Comparison of ENCODE assay signal across 8 cellular contexts in the genomic region with DNA sequence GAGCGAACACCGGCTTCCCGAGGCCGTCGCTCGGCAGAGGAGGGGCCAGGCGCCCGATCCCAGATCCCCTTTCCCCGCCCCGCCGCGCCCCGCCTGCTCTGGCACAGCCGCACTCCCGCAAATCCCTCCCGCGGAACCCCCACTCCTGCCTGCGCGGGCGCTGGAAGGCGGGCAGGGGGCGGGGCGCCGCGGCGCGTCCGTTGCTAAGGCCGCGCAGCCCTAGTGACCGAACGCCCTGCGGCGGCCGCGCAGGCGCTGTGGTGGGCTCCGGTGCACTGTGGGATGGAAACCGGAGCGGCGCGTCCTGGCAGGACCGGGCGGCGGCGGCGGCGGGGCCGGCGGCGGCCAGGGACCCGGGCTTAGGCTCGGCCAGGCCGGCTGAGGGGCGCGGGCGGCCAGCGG. TPM values are rescaled to one million over a fixed set of nuclear protein-coding genes. Genes with fewer than 3 reads are reported as not detected.
DNase-seq lines count a peak whose midpoint lies in the region; ATAC-seq and TF ChIP-seq lines count a peak whose summit lies in the region.

A gene with protein sequence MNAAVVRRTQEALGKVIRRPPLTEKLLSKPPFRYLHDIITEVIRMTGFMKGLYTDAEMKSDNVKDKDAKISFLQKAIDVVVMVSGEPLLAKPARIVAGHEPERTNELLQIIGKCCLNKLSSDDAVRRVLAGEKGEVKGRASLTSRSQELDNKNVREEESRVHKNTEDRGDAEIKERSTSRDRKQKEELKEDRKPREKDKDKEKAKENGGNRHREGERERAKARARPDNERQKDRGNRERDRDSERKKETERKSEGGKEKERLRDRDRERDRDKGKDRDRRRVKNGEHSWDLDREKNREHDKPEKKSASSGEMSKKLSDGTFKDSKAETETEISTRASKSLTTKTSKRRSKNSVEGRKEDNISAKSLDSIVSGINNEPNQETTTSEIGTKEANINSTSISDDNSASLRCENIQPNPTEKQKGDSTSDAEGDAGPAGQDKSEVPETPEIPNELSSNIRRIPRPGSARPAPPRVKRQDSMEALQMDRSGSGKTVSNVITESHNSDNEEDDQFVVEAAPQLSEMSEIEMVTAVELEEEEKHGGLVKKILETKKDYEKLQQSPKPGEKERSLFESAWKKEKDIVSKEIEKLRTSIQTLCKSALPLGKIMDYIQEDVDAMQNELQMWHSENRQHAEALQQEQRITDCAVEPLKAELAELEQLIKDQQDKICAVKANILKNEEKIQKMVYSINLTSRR (plus strand): TSS at position 273 of the 402 bp plus-strand sequence. CDS start 145 bp downstream, outside the sequence.

- no peak within 1 kb of the TSS for H3K27ac Mint-ChIP-seq in activated CD4-positive, alpha-beta T cell treated with anti-CD3 and anti-CD28 coated beads, Interleukin-2, amount 10 ng/mL, durations not matched to agents 7 days and 5 days

- no peaks in the 10 kb centered on the region for H3K36me3 ChIP-seq in left lung

- TF ChIP-seq CTCF in AG09319 (IDR thresholded peaks at IDR 0.05; ENCODE audit: low read depth, low read length), result no peak
- TF ChIP-seq CTCF in left lung (IDR thresholded peaks at IDR 0.05), result no peak

- POLR2A ChIA-PET in activated CD4-positive, alpha-beta T cell treated with anti-CD3 and anti-CD28 coated beads, Interleukin-2, amount 10 ng/mL, durations not matched to agents 7 days and 5 days (lab: Charles Lee), result no interaction called here

- peak within 1 kb of the TSS; percentile 71 for H3K4me3 Mint-ChIP-seq in activated CD4-positive, alpha-beta T cell treated with anti-CD3 and anti-CD28 coated beads, Interleukin-2, amount 10 ng/mL, durations not matched to agents 7 days and 5 days

- H3K4me1 Mint-ChIP-seq in activated CD4-positive, alpha-beta T cell treated with anti-CD3 and anti-CD28 coated beads, Interleukin-2, amount 10 ng/mL, durations not matched to agents 7 days and 5 days, result peaks cover 16% of the 10 kb centered on the region

- peaks cover 0 to 13% of the 10 kb centered on the region in 2 donors for H3K27me3 ChIP-seq in left lung

- ATAC-seq in GM19035 (IDR thresholded peaks at IDR 0.05; ENCODE audit: unreplicated experiment) (peak; percentile 97), HG03378 (IDR thresholded peaks at IDR 0.05; ENCODE audit: unreplicated experiment) (peak; percentile 69), left lung (peak; percentile 98)

- H3K4me3 ChIP-seq in left lung, result peak within 1 kb of the TSS; percentile 64 to 67

- peaks cover 7% of the 10 kb centered on the region for H3K27me3 Mint-ChIP-seq in activated CD4-positive, alpha-beta T cell treated with anti-CD3 and anti-CD28 coated beads, Interleukin-2, amount 10 ng/mL, durations not matched to agents 7 days and 5 days

- DNase-seq in AG09319 (ENCODE audit: extremely low read depth, low read depth) (peak; percentile 86), NCI-H510A treated with DMSO at 0.1 percent for 48 hours (lab: John Stamatoyannopoulos, UW) (peak; percentile 94), dedifferentiated amniotic fluid mesenchymal stem cell (ENCODE audit: extremely low spot score) (peak; percentile 80), left lung (peak; percentile 94 to 98)
- DNase-seq in activated CD4-positive, alpha-beta T cell treated with anti-CD3 and anti-CD28 coated beads, Interleukin-2, amount 10 ng/mL, durations not matched to agents 7 days and 5 days, result peak; percentile 86
- peak; percentile 87 to 90 for DNase-seq in stimulated activated CD4-positive, alpha-beta T cell treated with anti-CD3 and anti-CD28 coated beads, Interleukin-2, amount 100 ng/mL, for 24 hours

- no peaks in the 10 kb centered on the region for H3K9me3 ChIP-seq in left lung

- no peaks in the 10 kb centered on the region for H3K9me3 Mint-ChIP-seq in activated CD4-positive, alpha-beta T cell treated with anti-CD3 and anti-CD28 coated beads, Interleukin-2, amount 10 ng/mL, durations not matched to agents 7 days and 5 days

- peaks cover 7 to 21% of the 10 kb centered on the region in 2 donors for H3K4me1 ChIP-seq in left lung

- H3K36me3 Mint-ChIP-seq in activated CD4-positive, alpha-beta T cell treated with anti-CD3 and anti-CD28 coated beads, Interleukin-2, amount 10 ng/mL, durations not matched to agents 7 days and 5 days (ENCODE audit: low read depth), result no peaks in the 10 kb centered on the region

- intact Hi-C loops in left lung (cut with DNase I), result no loop called here

- CTCF ChIA-PET in activated CD4-positive, alpha-beta T cell treated with anti-CD3 and anti-CD28 coated beads, Interleukin-2, amount 10 ng/mL, durations not matched to agents 7 days and 5 days (lab: Charles Lee), result interaction anchor here (1.3 kb wide), 1 partner anchor 11 kb away, joined by 3 read pairs; no protein-coding TSS in a partner anchor

- H3K27ac ChIP-seq in left lung, result peak within 1 kb of the TSS in 1 of 2 donors; percentile 34

RNA-seq across cellular contexts. Expression of the gene that starts here (rescaled TPM):
- total RNA-seq in activated CD4-positive, alpha-beta T cell treated with anti-CD3 and anti-CD28 coated beads, Interleukin-2, amount 10 ng/mL, durations not matched to agents 7 days and 5 days, result 1 to 10 TPM; 7.9 to 9.2 TPM
- total RNA-seq in left lung, result 10 to 100 TPM; 11.6 to 21.2 TPM
